In the genomic region with DNA sequence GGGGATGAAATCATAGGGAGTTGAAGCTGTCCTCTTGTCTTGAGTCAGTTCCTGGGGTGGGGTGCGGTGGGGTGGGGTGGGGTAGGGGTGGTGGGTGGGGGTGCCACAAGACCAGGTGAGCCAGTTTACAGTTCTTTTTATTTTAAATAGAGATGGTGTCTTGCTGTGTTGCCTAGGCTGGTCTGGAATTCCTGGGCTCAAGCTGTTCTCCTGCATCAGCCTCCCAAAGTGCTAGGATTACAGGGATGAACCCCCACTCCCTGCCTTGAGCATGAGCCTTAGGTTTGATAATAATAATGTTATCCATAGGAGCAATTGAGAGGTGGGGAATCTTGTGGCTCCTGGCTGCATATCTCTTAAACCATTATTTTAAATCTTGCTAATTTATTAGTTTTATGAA, we compare ENCODE assay signal across 29 cellular contexts.
"Had no signal": no experiment of that assay in that cellular context is flagged by ENCODE, and none has a peak within 500 bp of the region (broad histone marks: within the 10 kb centered on the region; RNA-seq: fewer than 3 reads in every experiment).

No MANE protein-coding gene starts in this region.

- H3K36me3 ChIP-seq: thyroid gland, upper lobe of right lung, uterus had no signal

- ATAC-seq: stimulated activated effector memory CD8-positive, alpha-beta T cell treated with anti-CD3 and anti-CD28 coated beads, Interleukin-12 subunit alpha, Interleukin-12 subunit beta, amount 100 ng/mL, for 72 hours; stimulated activated memory B cell treated with anti-CD40 and anti-IgM and Interleukin-4, amounts not matched to agents 10 μg/mL and 1 μg/mL and 100 μg/mL, for 72 hours; stimulated activated naive B cell treated with anti-CD40 and anti-IgM and Interleukin-4, amounts not matched to agents 10 μg/mL and 1 μg/mL and 100 μg/mL, for 72 hours; stimulated activated naive CD8-positive, alpha-beta T cell treated with anti-CD3 and anti-CD28 coated beads, Interleukin-15, amount 100 ng/mL, for 72 hours; stimulated activated naive CD8-positive, alpha-beta T cell treated with anti-CD3 and anti-CD28 coated beads, Interleukin-15, Interleukin-2, amounts not matched to agents 100 U/mL and 50 U/mL, for 24 hours; upper lobe of right lung had no signal

- H3K4me3 Mint-ChIP-seq: stimulated activated effector memory CD8-positive, alpha-beta T cell treated with anti-CD3 and anti-CD28 coated beads, Interleukin-12 subunit alpha, Interleukin-12 subunit beta, amount 100 ng/mL, for 72 hours; stimulated activated memory B cell treated with anti-CD40 and anti-IgM and Interleukin-4, amounts not matched to agents 10 μg/mL and 1 μg/mL and 100 μg/mL, for 72 hours; stimulated activated naive B cell treated with anti-CD40 and anti-IgM and Interleukin-4, amounts not matched to agents 10 μg/mL and 1 μg/mL and 100 μg/mL, for 72 hours; stimulated activated naive CD8-positive, alpha-beta T cell treated with anti-CD3 and anti-CD28 coated beads, Interleukin-15, amount 100 ng/mL, for 72 hours; stimulated activated naive CD8-positive, alpha-beta T cell treated with anti-CD3 and anti-CD28 coated beads, Interleukin-15, Interleukin-2, amounts not matched to agents 100 ng/mL and 50 ng/mL, for 24 hours; type B pancreatic cell had no signal

- FAIRE-seq: urothelium cell line had no signal

- H3K36me3 Mint-ChIP-seq: stimulated activated effector memory CD8-positive, alpha-beta T cell treated with anti-CD3 and anti-CD28 coated beads, Interleukin-12 subunit alpha, Interleukin-12 subunit beta, amount 100 ng/mL, for 72 hours had no signal

- H3K9me3 ChIP-seq: suprapubic skin, testis, thyroid gland had no signal

- H3K4me1 Mint-ChIP-seq: stimulated activated effector memory CD8-positive, alpha-beta T cell treated with anti-CD3 and anti-CD28 coated beads, Interleukin-12 subunit alpha, Interleukin-12 subunit beta, amount 100 ng/mL, for 72 hours; stimulated activated memory B cell treated with anti-CD40 and anti-IgM and Interleukin-4, amounts not matched to agents 10 μg/mL and 1 μg/mL and 100 μg/mL, for 72 hours; stimulated activated naive B cell treated with anti-CD40 and anti-IgM and Interleukin-4, amounts not matched to agents 10 μg/mL and 1 μg/mL and 100 μg/mL, for 72 hours; stimulated activated naive CD8-positive, alpha-beta T cell treated with anti-CD3 and anti-CD28 coated beads, Interleukin-15, amount 100 ng/mL, for 72 hours had no signal

- H3K27me3 ChIP-seq: stomach, suprapubic skin, testis, thyroid gland, tibial artery, tibial nerve, transverse colon, upper lobe of left lung, upper lobe of right lung, uterus, vagina had no signal

- H3K4me3 ChIP-seq: stomach, suprapubic skin, testis, thoracic aorta, thyroid gland, tibial artery, tibial nerve, transverse colon, upper lobe of left lung, upper lobe of right lung, uterus, vagina had no signal

- H3K4me1 ChIP-seq: stomach, suprapubic skin, testis, thyroid gland, tibial artery, tibial nerve, transverse colon, upper lobe of left lung, upper lobe of right lung, uterus, vagina had no signal

- H3K27me3 Mint-ChIP-seq: stimulated activated memory B cell treated with anti-CD40 and anti-IgM and Interleukin-4, amounts not matched to agents 10 μg/mL and 1 μg/mL and 100 μg/mL, for 72 hours; stimulated activated naive B cell treated with anti-CD40 and anti-IgM and Interleukin-4, amounts not matched to agents 10 μg/mL and 1 μg/mL and 100 μg/mL, for 72 hours; stimulated activated naive CD8-positive, alpha-beta T cell treated with anti-CD3 and anti-CD28 coated beads, Interleukin-15, amount 100 ng/mL, for 72 hours; stimulated activated naive CD8-positive, alpha-beta T cell treated with anti-CD3 and anti-CD28 coated beads, Interleukin-15, Interleukin-2, amounts not matched to agents 100 ng/mL and 50 ng/mL, for 24 hours; type B pancreatic cell had no signal

- H3K27ac Mint-ChIP-seq: stimulated activated effector memory CD8-positive, alpha-beta T cell treated with anti-CD3 and anti-CD28 coated beads, Interleukin-12 subunit alpha, Interleukin-12 subunit beta, amount 100 ng/mL, for 72 hours; stimulated activated memory B cell treated with anti-CD40 and anti-IgM and Interleukin-4, amounts not matched to agents 10 μg/mL and 1 μg/mL and 100 μg/mL, for 72 hours; stimulated activated naive B cell treated with anti-CD40 and anti-IgM and Interleukin-4, amounts not matched to agents 10 μg/mL and 1 μg/mL and 100 μg/mL, for 72 hours; stimulated activated naive CD8-positive, alpha-beta T cell treated with anti-CD3 and anti-CD28 coated beads, Interleukin-15, amount 100 ng/mL, for 72 hours; stimulated activated naive CD8-positive, alpha-beta T cell treated with anti-CD3 and anti-CD28 coated beads, Interleukin-15, Interleukin-2, amounts not matched to agents 100 ng/mL and 50 ng/mL, for 24 hours; type B pancreatic cell had no signal

- H3K27ac ChIP-seq: stomach, suprapubic skin, testis, thoracic aorta, thyroid gland, tibial artery, tibial nerve, transverse colon, upper lobe of left lung, upper lobe of right lung, uterus, vagina had no signal

- DNase-seq: stimulated activated CD4-positive, alpha-beta T cell treated with anti-CD3 and anti-CD28 coated beads, Interleukin-2, amount 100 ng/mL, for 48 hours; stimulated activated CD4-positive, alpha-beta T cell treated with anti-CD3 and anti-CD28 coated beads, Interleukin-4, amount 100 ng/mL, for 1 hour; stimulated activated CD4-positive, alpha-beta T cell treated with anti-CD3 and anti-CD28 coated beads, Interleukin-4, amount 100 ng/mL, for 24 hours; stimulated activated CD4-positive, alpha-beta T cell treated with anti-CD3 and anti-CD28 coated beads, Interleukin-4, amount 100 ng/mL, for 4 hours; stimulated activated CD8-positive, alpha-beta memory T cell treated with anti-CD3 and anti-CD28 coated beads, Interleukin-4, amount 100 ng/mL, for 48 hours; stimulated activated naive B cell treated with anti-CD40 and anti-IgM and Interleukin-4, amounts not matched to agents 10 μg/mL and 1 μg/mL and 100 μg/mL, for 72 hours; stimulated activated naive CD4-positive, alpha-beta T cell; stimulated activated naive CD4-positive, alpha-beta T cell treated with Interleukin-2 at 50 U/mL for 16 hours; stimulated activated naive CD8-positive, alpha-beta T cell treated with anti-CD3 and anti-CD28 coated beads, Interleukin-15, amount 100 ng/mL, for 72 hours; stimulated activated naive CD8-positive, alpha-beta T cell treated with anti-CD3 and anti-CD28 coated beads, Interleukin-15, Interleukin-2, amounts not matched to agents 100 U/mL and 50 U/mL, for 24 hours; stomach; substantia nigra; testis; thyroid gland; tibial artery; transverse colon; trophoblast cell; upper lobe of left lung; upper lobe of right lung; uterus had no signal
